In genomic region chr17:61416540-61417363, GRCh38 we compare ENCODE assay signal across 7 cellular contexts. TPM values are rescaled to one million over a fixed set of nuclear protein-coding genes. Genes with fewer than 3 reads are reported as not detected.
DNase-seq lines count a peak whose midpoint lies in the region; FAIRE-seq and TF ChIP-seq lines count a peak whose summit lies in the region.

No MANE protein-coding gene starts in this region.

- H3K9me3 Mint-ChIP-seq in activated naive CD4-positive, alpha-beta T cell treated with anti-CD3 and anti-CD28 coated beads, Interleukin-2, amount 10 ng/mL, durations not matched to agents 7 days and 5 days = no peaks in the 10 kb centered on the region

- H2AK5ac ChIP-seq in neuronal stem cell (ENCODE audit: low read depth, low read length) = peak overlapping the region; percentile 49

- no peak overlapping the region for H3K27ac Mint-ChIP-seq in activated naive CD4-positive, alpha-beta T cell treated with anti-CD3 and anti-CD28 coated beads, Interleukin-2, amount 10 ng/mL, durations not matched to agents 7 days and 5 days

- intact Hi-C loops in vagina (cut with DNase I) = loop anchor here (10.0 kb wide), 1 partner anchor 648 kb away; the partner anchor contains the start of gene MED13

- no peak overlapping the region for H3K4me3 Mint-ChIP-seq in activated naive CD4-positive, alpha-beta T cell treated with anti-CD3 and anti-CD28 coated beads, Interleukin-2, amount 10 ng/mL, durations not matched to agents 7 days and 5 days

- H3K4ac ChIP-seq in neuronal stem cell (ENCODE audit: low read length) = no peak overlapping the region

- H4K91ac ChIP-seq in neuronal stem cell (ENCODE audit: low read depth, low read length, poor library complexity) = no peak overlapping the region

- H2BK12ac ChIP-seq in neuronal stem cell (ENCODE audit: low read length) = peak overlapping the region; percentile 14

- H3K4me2 ChIP-seq in neuronal stem cell (ENCODE audit: insufficient read depth, low read length, poor library complexity, severe bottlenecking) = peak overlapping the region; percentile 69

- no peaks in the 10 kb centered on the region for H3K79me1 ChIP-seq in neuronal stem cell (ENCODE audit: low read depth, low read length)

- TF ChIP-seq CTCF in vagina (IDR thresholded peaks at IDR 0.05) = peak; percentile 75 to 97 (median 81)

- H3K9me3 ChIP-seq in neuronal stem cell (replicated peaks in 1 of 2; ENCODE audit: control insufficient read depth in 2 of 2, insufficient read depth in 1 of 2, low read depth in 1 of 2, low read length in 2 of 2) (peaks cover 0 to 23% of the 10 kb centered on the region in 2 donors), vagina (no peaks in the 10 kb centered on the region)

- peak overlapping the region; percentile 95 for H3K18ac ChIP-seq in neuronal stem cell (ENCODE audit: low read length)

- peak overlapping the region; percentile 38 for H3K23ac ChIP-seq in neuronal stem cell (ENCODE audit: low read depth, low read length, poor library complexity)

- CTCF ChIA-PET in activated naive CD4-positive, alpha-beta T cell treated with anti-CD3 and anti-CD28 coated beads, Interleukin-2, amount 10 ng/mL, durations not matched to agents 7 days and 5 days (lab: Charles Lee) = interaction anchor here (0.7 to 1.6 kb wide), 10 partner anchors 10 to 693 kb away, joined by 3 to 4 read pairs (median 3); no protein-coding TSS in a partner anchor

- peaks cover 8% of the 10 kb centered on the region for H3K4me1 Mint-ChIP-seq in activated naive CD4-positive, alpha-beta T cell treated with anti-CD3 and anti-CD28 coated beads, Interleukin-2, amount 10 ng/mL, durations not matched to agents 7 days and 5 days

- H2AFZ ChIP-seq in neuronal stem cell (ENCODE audit: low read length) = peak overlapping the region; percentile 91

- H3K4me3 ChIP-seq in neuronal stem cell (ENCODE audit: low read length in 2 of 2) (peak overlapping the region; percentile 35 to 63), vagina (peak overlapping the region in 1 of 2 donors; percentile 32)

- peak overlapping the region; percentile 94 for H4K8ac ChIP-seq in neuronal stem cell (ENCODE audit: low read depth, low read length)

- peaks cover 0 to 9% of the 10 kb centered on the region in 2 donors for H3K4me1 ChIP-seq in neuronal stem cell (ENCODE audit: control insufficient read depth in 2 of 2, insufficient read depth in 1 of 2, low read depth in 1 of 2, low read length in 2 of 2)
- peaks cover 39% of the 10 kb centered on the region for H3K4me1 ChIP-seq in vagina

- peak overlapping the region; percentile 97 for H2BK15ac ChIP-seq in neuronal stem cell (ENCODE audit: low read length)

- H3K27me3 Mint-ChIP-seq in activated naive CD4-positive, alpha-beta T cell treated with anti-CD3 and anti-CD28 coated beads, Interleukin-2, amount 10 ng/mL, durations not matched to agents 7 days and 5 days = peaks cover 85% of the 10 kb centered on the region

- WGBS in neuronal stem cell (ENCODE audit: extremely low coverage in 2 of 2, insufficient read length in 2 of 2, insufficient replicate concordance in 1 of 2), 2 donors = no CpG with 5 or more reads among the region's 43 CpGs

- H3K36me3 ChIP-seq in neuronal stem cell (replicated peaks in 1 of 2; ENCODE audit: control insufficient read depth in 2 of 2, insufficient read depth in 2 of 2, low read length in 2 of 2) (no peaks in the 10 kb centered on the region), vagina (no peaks in the 10 kb centered on the region)

- H3K14ac ChIP-seq in neuronal stem cell (ENCODE audit: low read length) = no peak overlapping the region

- FAIRE-seq in GM12891 (lab: Jason Lieb, UNC) (peak; percentile 85), RCC 7860 (lab: Jason Lieb, UNC) (no peak)

- no peak overlapping the region for H2BK120ac ChIP-seq in neuronal stem cell (ENCODE audit: low read depth, low read length)

- H3K9ac ChIP-seq in neuronal stem cell (ENCODE audit: low read depth, low read length, poor library complexity) = peak overlapping the region; percentile 79

- peak overlapping the region; percentile 79 for H2BK5ac ChIP-seq in neuronal stem cell (ENCODE audit: low read length)

- H3K27ac ChIP-seq in neuronal stem cell (replicated peaks; ENCODE audit: low read length) (no peak overlapping the region), vagina (peak overlapping the region; percentile 54)

- no peaks in the 10 kb centered on the region for H3K36me3 Mint-ChIP-seq in activated naive CD4-positive, alpha-beta T cell treated with anti-CD3 and anti-CD28 coated beads, Interleukin-2, amount 10 ng/mL, durations not matched to agents 7 days and 5 days

- H3K27me3 ChIP-seq in neuronal stem cell (ENCODE audit: control insufficient read depth in 3 of 3, insufficient read depth in 3 of 3, low read depth in 1 of 3, low read length in 3 of 3) (peaks cover 0 to 37% (median 28%) of the 10 kb centered on the region in 3 experiments), vagina (no peaks in the 10 kb centered on the region)

- DNase-seq in GM12891 (ENCODE audit: insufficient read length, low spot score) = peak; percentile 77
- peak; percentile 74 to 86 for DNase-seq in Kasumi-1 (lab: John Stamatoyannopoulos, UW)
- DNase-seq in RCC 7860 (ENCODE audit: low spot score) = peak; percentile 78
- peak; percentile 72 for DNase-seq in activated naive CD4-positive, alpha-beta T cell treated with anti-CD3 and anti-CD28 coated beads, Interleukin-2, amount 10 ng/mL, durations not matched to agents 7 days and 5 days
- peak; percentile 83 for DNase-seq in glomerular visceral epithelial cell (ENCODE audit: extremely low spot score)
- peak; percentile 93 for DNase-seq in neuronal stem cell (ENCODE audit: low spot score)
- DNase-seq in vagina (ENCODE audit: extremely low spot score in 2 of 2) = peak; percentile 88 to 89

- TF ChIP-seq POLR2A in GM12891 (IDR thresholded peaks at IDR 0.05; ENCODE audit: low read depth, low read length) = no peak
- TF ChIP-seq POLR2A in vagina (IDR thresholded peaks at IDR 0.05) = no peak

TF ChIP-seq in GM12891, 5 proteins besides CTCF, POLR2A, EP300 and RAD21:
- TF ChIP-seq SPI1 (IDR thresholded peaks at IDR 0.05; ENCODE audit: low read depth, low read length) (no peak), POLR2AphosphoS5 (IDR thresholded peaks at IDR 0.05; ENCODE audit: low read depth, low read length) (no peak), PAX5 (IDR thresholded peaks at IDR 0.05; ENCODE audit: insufficient read depth, low read length, severe bottlenecking) (no peak), TAF1 (IDR thresholded peaks at IDR 0.05; ENCODE audit: low read depth, low read length) (no peak), POU2F2 (IDR thresholded peaks at IDR 0.05; ENCODE audit: low read depth, low read length) (no peak)

RNA-seq across cellular contexts. Expression of gene TBX2, which starts 17.1 kb away (rescaled TPM):
- polyA plus RNA-seq in GM12891 (2012; ENCODE audit: low read depth, missing spikeins) = 0.01 TPM
- polyA plus RNA-seq in neuronal stem cell (2013, experiment 1 of 2) = not detected
- polyA plus RNA-seq in neuronal stem cell (2013, experiment 2 of 2) = not detected
- total RNA-seq in vagina = 9.8 TPM

RNA-seq across cellular contexts. Expression of gene TBX4, which starts 35.5 kb away (rescaled TPM):
- not detected for polyA plus RNA-seq in GM12891 (2012; ENCODE audit: low read depth, missing spikeins)
- not detected for polyA plus RNA-seq in neuronal stem cell (2013, experiment 1 of 2)
- polyA plus RNA-seq in neuronal stem cell (2013, experiment 2 of 2) = not detected
- total RNA-seq in vagina = not detected
